Comparison of ENCODE assay signal across 8 cellular contexts in the genomic region with DNA sequence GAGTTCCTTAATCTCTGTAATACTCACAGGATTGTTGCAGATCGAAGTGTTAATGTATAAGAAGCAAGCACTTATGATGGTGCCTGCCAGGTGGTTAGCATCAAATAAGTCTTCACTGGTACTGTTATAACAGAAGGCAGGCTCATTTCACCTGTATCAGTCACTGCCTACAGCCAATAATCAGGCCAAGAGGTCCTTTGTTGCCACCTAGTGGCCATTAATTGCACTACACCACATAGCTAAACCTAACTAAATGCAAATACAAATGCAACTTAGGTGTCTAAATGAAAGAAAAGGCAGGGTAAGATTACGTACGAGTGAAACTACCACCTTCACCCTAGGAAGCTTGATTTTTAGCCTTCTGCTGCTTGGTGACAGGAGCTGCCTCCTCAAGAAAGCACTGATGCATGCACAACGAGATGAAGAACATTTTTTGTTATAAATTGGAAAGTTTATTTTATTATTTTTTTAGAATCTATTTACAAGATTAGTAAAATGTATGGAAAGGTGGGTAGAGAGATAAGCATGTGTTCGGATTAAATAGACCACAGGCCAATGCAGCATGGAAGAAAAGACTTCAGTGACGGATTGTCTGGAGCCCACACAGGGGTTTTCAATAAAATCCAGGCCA.
DNase-seq lines count a peak whose midpoint lies in the region; ATAC-seq, FAIRE-seq and TF ChIP-seq lines count a peak whose summit lies in the region.

No MANE protein-coding gene starts in this region.

- H3K27ac ChIP-seq in gastroesophageal sphincter = no peak overlapping the region
- no peak overlapping the region for H3K27ac ChIP-seq in pancreas

- ATAC-seq in GM21423 (IDR thresholded peaks at IDR 0.05; ENCODE audit: unreplicated experiment) (peak; percentile 85), gastroesophageal sphincter (no peak), pancreas (peak in 3 of 4 donors; percentile 85 to 91 (median 90)), HG03039 (IDR thresholded peaks at IDR 0.05; ENCODE audit: unreplicated experiment) (no peak)

- H3K4me3 ChIP-seq in gastroesophageal sphincter (no peak overlapping the region), pancreas (no peak overlapping the region)

- H3K27me3 ChIP-seq in gastroesophageal sphincter (no peaks in the 10 kb centered on the region), pancreas (no peaks in the 10 kb centered on the region)

- intact Hi-C loops in pancreas (cut with DNase I) = no loop called here

- no peaks in the 10 kb centered on the region for H3K4me1 ChIP-seq in gastroesophageal sphincter
- no peaks in the 10 kb centered on the region for H3K4me1 ChIP-seq in pancreas

- H3K9me3 ChIP-seq in gastroesophageal sphincter = no peaks in the 10 kb centered on the region
- no peaks in the 10 kb centered on the region for H3K9me3 ChIP-seq in pancreas

- TF ChIP-seq CTCF in gastroesophageal sphincter (IDR thresholded peaks at IDR 0.05) (peak; percentile 64 to 89 (median 79)), pancreas (IDR thresholded peaks at IDR 0.05) (peak; percentile 80 to 94 (median 94))

- TF ChIP-seq EP300 in gastroesophageal sphincter (IDR thresholded peaks at IDR 0.05) = no peak

- no peak for TF ChIP-seq POLR2A in gastroesophageal sphincter (IDR thresholded peaks at IDR 0.05)

- no peak for FAIRE-seq in pancreas (lab: Jason Lieb, UNC)

- DNase-seq in EL (peak; percentile 61), HT-29 (ENCODE audit: low spot score) (peak; percentile 88), NCI-H748 treated with DMSO at 0.1 percent for 48 hours (lab: John Stamatoyannopoulos, UW) (peak; percentile 66), pancreas (peak in 2 of 6 donors; percentile 19 to 65)
- peak; percentile 35 to 52 for DNase-seq in activated T-cell treated with anti-CD3 and anti-CD28 coated beads, Interleukin-2, amount 50 U/mL, for 48 hours

- H3K36me3 ChIP-seq in gastroesophageal sphincter (no peaks in the 10 kb centered on the region), pancreas (no peaks in the 10 kb centered on the region)

- WGBS in gastroesophageal sphincter (ENCODE audit: low coverage in 1 of 2), 2 donors = 24 to 33% methylated on average over 6 of the region's 6 CpGs
- 24 to 28% methylated on average over 6 of the region's 6 CpGs for WGBS in pancreas, 2 donors

Comparison
In these comparisons a context has a peak if more than half of its experiments do, and no peak if none do; other contexts are left out.
1. ATAC-seq: peak in GM21423 (single experiment) and pancreas (3 of 4); none in gastroesophageal sphincter (single experiment) and HG03039 (single experiment).